Comparison of ENCODE assay signal across 17 cellular contexts in the genomic region with DNA sequence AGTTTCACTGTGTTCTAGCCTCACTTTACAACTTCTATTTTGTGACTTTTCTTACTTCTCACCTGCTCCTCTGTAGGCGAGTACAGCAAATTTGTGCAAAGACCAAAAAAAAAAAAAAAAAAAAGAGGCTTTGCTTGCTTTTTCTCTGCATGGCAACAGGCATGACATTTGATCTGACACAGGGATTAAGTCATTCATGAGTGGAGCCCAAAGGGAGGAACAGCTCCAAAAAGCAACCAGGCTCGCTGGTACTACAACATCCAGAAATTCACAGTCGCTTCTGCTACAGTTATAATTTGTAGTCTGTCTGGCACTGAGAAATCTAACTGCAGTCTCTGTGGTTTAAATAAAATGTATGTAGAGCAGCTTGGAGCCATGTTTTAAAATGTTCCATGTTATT. TPM values are rescaled to one million over a fixed set of nuclear protein-coding genes. Genes with fewer than 3 reads are reported as not detected.
DNase-seq lines count a peak whose midpoint lies in the region; ATAC-seq, FAIRE-seq and TF ChIP-seq lines count a peak whose summit lies in the region.
"Had no signal": no experiment of that assay in that cellular context is flagged by ENCODE, and none has a peak within 500 bp of the region (broad histone marks: within the 10 kb centered on the region; RNA-seq: fewer than 3 reads in every experiment).

No MANE protein-coding gene starts in this region.

- no peak overlapping the region for H3K27ac Mint-ChIP-seq in astrocyte (ENCODE audit: unreplicated experiment)
- H3K27ac Mint-ChIP-seq in neural progenitor cell, result no peak overlapping the region
- H3K27ac Mint-ChIP-seq in naive thymus-derived CD8-positive, alpha-beta T cell, result no peak overlapping the region
- H3K27ac Mint-ChIP-seq: activated CD8-positive, alpha-beta T cell treated with anti-CD3 and anti-CD28 coated beads, Interleukin-2, amount 10 ng/mL, durations not matched to agents 7 days and 5 days; memory B cell had no signal

- H3K4me3 Mint-ChIP-seq in astrocyte (ENCODE audit: unreplicated experiment), result no peak overlapping the region
- H3K4me3 Mint-ChIP-seq in neural progenitor cell, result no peak overlapping the region
- no peak overlapping the region for H3K4me3 Mint-ChIP-seq in naive thymus-derived CD8-positive, alpha-beta T cell
- H3K4me3 Mint-ChIP-seq: activated CD8-positive, alpha-beta T cell treated with anti-CD3 and anti-CD28 coated beads, Interleukin-2, amount 10 ng/mL, durations not matched to agents 7 days and 5 days; memory B cell had no signal

- H3K36me3 ChIP-seq in astrocyte (ENCODE audit: insufficient read depth, low read length), result no peaks in the 10 kb centered on the region
- no peaks in the 10 kb centered on the region for H3K36me3 ChIP-seq in neural progenitor cell
- H3K36me3 ChIP-seq: cardiac muscle cell had no signal

- ATAC-seq in naive thymus-derived CD8-positive, alpha-beta T cell, result no peak
- ATAC-seq in GM19397 (IDR thresholded peaks at IDR 0.05; ENCODE audit: unreplicated experiment), result no peak
- no peak for ATAC-seq in omental fat pad (ENCODE audit: low FRiP score)
- ATAC-seq: activated CD8-positive, alpha-beta T cell treated with anti-CD3 and anti-CD28 coated beads, Interleukin-2, amount 10 ng/mL, durations not matched to agents 7 days and 5 days had no signal

- H3K4me3 ChIP-seq in AG10803 (ENCODE audit: low read length) (peak overlapping the region; percentile 31), astrocyte (ENCODE audit: insufficient read depth, low read depth, low read length) (no peak overlapping the region), neural progenitor cell (no peak overlapping the region)
- H3K4me3 ChIP-seq: cardiac muscle cell had no signal

- no peaks in the 10 kb centered on the region for H4K20me1 ChIP-seq in astrocyte (ENCODE audit: insufficient read depth, low read length)
- H4K20me1 ChIP-seq in neural progenitor cell (ENCODE audit: low read depth), result no peaks in the 10 kb centered on the region

- no peaks in the 10 kb centered on the region for H3K4me1 ChIP-seq in astrocyte (ENCODE audit: insufficient read depth, low read length)
- peaks cover 8% of the 10 kb centered on the region for H3K4me1 ChIP-seq in neural progenitor cell

- H3K36me3 Mint-ChIP-seq in astrocyte (ENCODE audit: low read depth, unreplicated experiment) (no peaks in the 10 kb centered on the region), neural progenitor cell (no peaks in the 10 kb centered on the region)
- H3K36me3 Mint-ChIP-seq in naive thymus-derived CD8-positive, alpha-beta T cell, result no peaks in the 10 kb centered on the region
- H3K36me3 Mint-ChIP-seq: memory B cell had no signal

- H3K79me2 ChIP-seq in astrocyte (ENCODE audit: insufficient read depth, low read length) (no peaks in the 10 kb centered on the region), neural progenitor cell (ENCODE audit: low read depth) (no peaks in the 10 kb centered on the region)

- H2AFZ ChIP-seq in astrocyte (ENCODE audit: low read depth, low read length) (no peak overlapping the region), neural progenitor cell (replicated peaks) (no peak overlapping the region)

- H3K27ac ChIP-seq in astrocyte (ENCODE audit: low read depth, low read length), result no peak overlapping the region
- H3K27ac ChIP-seq in neural progenitor cell, result no peak overlapping the region
- H3K27ac ChIP-seq: cardiac muscle cell, epithelial cell of prostate, RWPE1 had no signal

- H3K27me3 Mint-ChIP-seq in astrocyte (ENCODE audit: low read depth, unreplicated experiment) (peaks cover 5% of the 10 kb centered on the region), neural progenitor cell (ENCODE audit: insufficient read depth, low read depth) (peaks cover 2% of the 10 kb centered on the region)
- peaks cover 12 to 52% (median 21%) of the 10 kb centered on the region in 5 donors for H3K27me3 Mint-ChIP-seq in naive thymus-derived CD8-positive, alpha-beta T cell

- H3K4me2 ChIP-seq in astrocyte (ENCODE audit: low read length) (peak overlapping the region; percentile 27), neural progenitor cell (no peak overlapping the region)

- H3K4me1 Mint-ChIP-seq in astrocyte (ENCODE audit: low read depth, unreplicated experiment), result peaks cover 17% of the 10 kb centered on the region
- peaks cover 33% of the 10 kb centered on the region for H3K4me1 Mint-ChIP-seq in neural progenitor cell
- peaks cover 0 to 11% (median under 1%) of the 10 kb centered on the region in 4 donors for H3K4me1 Mint-ChIP-seq in naive thymus-derived CD8-positive, alpha-beta T cell

- H3K9me3 Mint-ChIP-seq in astrocyte (ENCODE audit: unreplicated experiment), result no peaks in the 10 kb centered on the region
- no peaks in the 10 kb centered on the region for H3K9me3 Mint-ChIP-seq in neural progenitor cell
- H3K9me3 Mint-ChIP-seq in naive thymus-derived CD8-positive, alpha-beta T cell, result no peaks in the 10 kb centered on the region
- H3K9me3 Mint-ChIP-seq: memory B cell had no signal

- peak; percentile 17 for FAIRE-seq in astrocyte (lab: Jason Lieb, UNC)
- FAIRE-seq: HTR-8/SVneo had no signal

- DNase-seq in AG10803 (ENCODE audit: low read depth) (peak; percentile 80), HCEC 1CT (peak; percentile 26), astrocyte (ENCODE audit: low read depth) (no peak), neural progenitor cell (ENCODE audit: low spot score) (peak; percentile 43), omental fat pad (ENCODE audit: low spot score) (no peak)
- DNase-seq in activated T-cell treated with anti-CD3 and anti-CD28 coated beads, Interleukin-2, amount 50 U/mL, for 48 hours, result no peak
- no peak for DNase-seq in naive thymus-derived CD8-positive, alpha-beta T cell
- DNase-seq: activated CD8-positive, alpha-beta T cell treated with anti-CD3 and anti-CD28 coated beads, Interleukin-2, amount 10 ng/mL, durations not matched to agents 7 days and 5 days; activated effector memory CD4-positive, alpha-beta T cell treated with anti-CD3 and anti-CD28 coated beads, Interleukin-2, amount 50 U/mL, for 16 hours; MV-4-11; NCI-H510A had no signal

- no peak overlapping the region for H3K9ac ChIP-seq in astrocyte (ENCODE audit: low read length)
- H3K9ac ChIP-seq in neural progenitor cell, result no peak overlapping the region

- H3K9me3 ChIP-seq in astrocyte (ENCODE audit: insufficient read depth, low read depth, low read length) (no peaks in the 10 kb centered on the region), neural progenitor cell (ENCODE audit: low read depth) (no peaks in the 10 kb centered on the region)

- TF ChIP-seq CTCF in AG10803 (conservative IDR thresholded peaks at IDR 0.05; ENCODE audit: low read length), result no peak
- TF ChIP-seq CTCF in astrocyte (IDR thresholded peaks at IDR 0.05; ENCODE audit: insufficient read depth, low read depth, low read length), result no peak
- TF ChIP-seq CTCF in neural progenitor cell (IDR thresholded peaks at IDR 0.05), result no peak
- no peak for TF ChIP-seq CTCF in omental fat pad (IDR thresholded peaks at IDR 0.05)

- no peaks in the 10 kb centered on the region for H3F3A ChIP-seq in neural progenitor cell (ENCODE audit: low read depth)

- H3K27me3 ChIP-seq in astrocyte (ENCODE audit: insufficient read depth, low read length), result no peaks in the 10 kb centered on the region
- no peaks in the 10 kb centered on the region for H3K27me3 ChIP-seq in neural progenitor cell
- H3K27me3 ChIP-seq: cardiac muscle cell had no signal

- POLR2A ChIA-PET in naive thymus-derived CD8-positive, alpha-beta T cell (lab: Charles Lee), result no interaction called here

RNA-seq across cellular contexts. Expression of a gene that starts 31.7 kb away (rescaled TPM):
- total RNA-seq in astrocyte, result 3.5 and 3.9 TPM in 2 replicates
- total RNA-seq in neural progenitor cell (ENCODE audit: low replicate concordance), result 0.22 TPM in 1 of 2 replicates, not detected in the other
- total RNA-seq in naive thymus-derived CD8-positive, alpha-beta T cell, result not detected
- not detected for polyA plus RNA-seq in naive thymus-derived CD8-positive, alpha-beta T cell
- 1 to 10 TPM; 1.1 to 5.6 (median 3.1) TPM for total RNA-seq in omental fat pad
- total RNA-seq: activated CD8-positive, alpha-beta T cell treated with anti-CD3 and anti-CD28 coated beads, Interleukin-2, amount 10 ng/mL, durations not matched to agents 7 days and 5 days had no signal
- polyA plus RNA-seq: cardiac muscle cell had no signal

Comparison
In these comparisons a context has a peak if more than half of its experiments do, and no peak if none do; other contexts are left out.
1. DNase-seq: peak in AG10803 (single experiment), HCEC 1CT (single experiment) and neural progenitor cell (single experiment); none in astrocyte (single experiment), activated T-cell treated with anti-CD3 and anti-CD28 coated beads, Interleukin-2, amount 50 U/mL, for 48 hours (0 of 2), naive thymus-derived CD8-positive, alpha-beta T cell (0 of 10) and omental fat pad (single experiment).